1 cellular context compared by ENCODE assay signal in genomic region chr4:2441393-2442174, GRCh38.
A peak's percentile ranks its signal among the peaks of the same experiment; 100 is the strongest.
TF ChIP-seq lines count a peak whose summit lies in the region.

No MANE protein-coding gene starts in this region.

TF ChIP-seq in HEK293, 187 proteins besides CTCF, POLR2A, EP300 and RAD21 (continued from another document and continues in another):
- TF ChIP-seq, protein P1, sequence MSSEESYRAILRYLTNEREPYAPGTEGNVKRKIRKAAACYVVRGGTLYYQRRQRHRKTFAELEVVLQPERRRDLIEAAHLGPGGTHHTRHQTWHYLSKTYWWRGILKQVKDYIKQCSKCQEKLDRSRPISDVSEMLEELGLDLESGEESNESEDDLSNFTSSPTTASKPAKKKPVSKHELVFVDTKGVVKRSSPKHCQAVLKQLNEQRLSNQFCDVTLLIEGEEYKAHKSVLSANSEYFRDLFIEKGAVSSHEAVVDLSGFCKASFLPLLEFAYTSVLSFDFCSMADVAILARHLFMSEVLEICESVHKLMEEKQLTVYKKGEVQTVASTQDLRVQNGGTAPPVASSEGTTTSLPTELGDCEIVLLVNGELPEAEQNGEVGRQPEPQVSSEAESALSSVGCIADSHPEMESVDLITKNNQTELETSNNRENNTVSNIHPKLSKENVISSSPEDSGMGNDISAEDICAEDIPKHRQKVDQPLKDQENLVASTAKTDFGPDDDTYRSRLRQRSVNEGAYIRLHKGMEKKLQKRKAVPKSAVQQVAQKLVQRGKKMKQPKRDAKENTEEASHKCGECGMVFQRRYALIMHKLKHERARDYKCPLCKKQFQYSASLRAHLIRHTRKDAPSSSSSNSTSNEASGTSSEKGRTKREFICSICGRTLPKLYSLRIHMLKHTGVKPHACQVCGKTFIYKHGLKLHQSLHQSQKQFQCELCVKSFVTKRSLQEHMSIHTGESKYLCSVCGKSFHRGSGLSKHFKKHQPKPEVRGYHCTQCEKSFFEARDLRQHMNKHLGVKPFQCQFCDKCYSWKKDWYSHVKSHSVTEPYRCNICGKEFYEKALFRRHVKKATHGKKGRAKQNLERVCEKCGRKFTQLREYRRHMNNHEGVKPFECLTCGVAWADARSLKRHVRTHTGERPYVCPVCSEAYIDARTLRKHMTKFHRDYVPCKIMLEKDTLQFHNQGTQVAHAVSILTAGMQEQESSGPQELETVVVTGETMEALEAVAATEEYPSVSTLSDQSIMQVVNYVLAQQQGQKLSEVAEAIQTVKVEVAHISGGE (tag by site-specific recombination; conservative IDR thresholded peaks at IDR 0.05; ENCODE audit: low read depth): no peak
- TF ChIP-seq GLI2 (tag by site-specific recombination; IDR thresholded peaks at IDR 0.05; ENCODE audit: borderline replicate concordance, low read depth) (no peak), ZNF514 (tag by site-specific recombination; IDR thresholded peaks at IDR 0.05) (no peak), ZFP41 (tag by site-specific recombination; IDR thresholded peaks at IDR 0.05; ENCODE audit: borderline replicate concordance) (no peak), ZNF175 (tag by site-specific recombination; IDR thresholded peaks at IDR 0.05) (no peak), ZNF155 (tag by site-specific recombination; IDR thresholded peaks at IDR 0.05) (no peak), ZNF324 (tag by site-specific recombination; IDR thresholded peaks at IDR 0.05) (no peak), SCRT2 (tag by site-specific recombination; IDR thresholded peaks at IDR 0.05) (peak; percentile 95), ZNF624 (tag by site-specific recombination; IDR thresholded peaks at IDR 0.05) (no peak), ZBTB1 (tag by site-specific recombination; IDR thresholded peaks at IDR 0.05) (no peak), ZSCAN23 (tag by site-specific recombination; IDR thresholded peaks at IDR 0.05) (no peak), KLF1 (tag by site-specific recombination; IDR thresholded peaks at IDR 0.05) (peak; percentile 71), ZSCAN5A (tag by site-specific recombination; IDR thresholded peaks at IDR 0.05) (no peak), KLF10 (tag by site-specific recombination; IDR thresholded peaks at IDR 0.05) (no peak), ZNF529 (tag by site-specific recombination; IDR thresholded peaks at IDR 0.05; ENCODE audit: insufficient replicate concordance) (no peak), ZBTB10 (tag by site-specific recombination; IDR thresholded peaks at IDR 0.05) (peak; percentile 79), ZNF132 (tag by site-specific recombination; IDR thresholded peaks at IDR 0.05; ENCODE audit: borderline replicate concordance) (no peak), ZNF211 (tag by site-specific recombination; IDR thresholded peaks at IDR 0.05; ENCODE audit: low read depth) (no peak), ZSCAN4 (tag by site-specific recombination; IDR thresholded peaks at IDR 0.05) (no peak), ZNF513 (tag by site-specific recombination; IDR thresholded peaks at IDR 0.05) (no peak), ZNF549 (tag by site-specific recombination; IDR thresholded peaks at IDR 0.05) (no peak), ZNF16 (tag by site-specific recombination; IDR thresholded peaks at IDR 0.05; ENCODE audit: low read depth) (no peak), ZNF544 (tag by site-specific recombination; IDR thresholded peaks at IDR 0.05) (no peak), ZNF791 (tag by site-specific recombination; IDR thresholded peaks at IDR 0.05) (no peak), GLIS1 (tag by site-specific recombination; IDR thresholded peaks at IDR 0.05) (peak; percentile 91), ZNF843 (tag by site-specific recombination; IDR thresholded peaks at IDR 0.05) (no peak), SALL2 (tag by site-specific recombination; IDR thresholded peaks at IDR 0.05; ENCODE audit: borderline replicate concordance) (no peak), ZNF112 (tag by site-specific recombination; IDR thresholded peaks at IDR 0.05) (no peak), HOXA7 (CRISPR knock-in tag; IDR thresholded peaks at IDR 0.05; ENCODE audit: borderline replicate concordance) (no peak), ZNF473 (tag by site-specific recombination; IDR thresholded peaks at IDR 0.05) (no peak), ZNF157 (tag by site-specific recombination; IDR thresholded peaks at IDR 0.05) (no peak), ZNF518A (tag by site-specific recombination; conservative IDR thresholded peaks at IDR 0.05; ENCODE audit: low read depth) (no peak), ZNF560 (tag by site-specific recombination; IDR thresholded peaks at IDR 0.05; ENCODE audit: borderline replicate concordance) (no peak), ZNF174 (tag by site-specific recombination; IDR thresholded peaks at IDR 0.05) (no peak), ZFHX2 (tag by site-specific recombination; conservative IDR thresholded peaks at IDR 0.05) (peak; percentile 75), TCF7L2 (IDR thresholded peaks at IDR 0.05; ENCODE audit: borderline replicate concordance, low read depth, low read length) (no peak), ZBTB21 (tag by site-specific recombination; IDR thresholded peaks at IDR 0.05) (no peak), ZNF221 (tag by site-specific recombination; IDR thresholded peaks at IDR 0.05; ENCODE audit: borderline replicate concordance) (no peak), FEZF1 (tag by site-specific recombination; IDR thresholded peaks at IDR 0.05) (no peak), ZBTB6 (tag by site-specific recombination; IDR thresholded peaks at IDR 0.05) (no peak), ZNF580 (tag by site-specific recombination; IDR thresholded peaks at IDR 0.05) (no peak)
- TF ChIP-seq, protein P2, sequence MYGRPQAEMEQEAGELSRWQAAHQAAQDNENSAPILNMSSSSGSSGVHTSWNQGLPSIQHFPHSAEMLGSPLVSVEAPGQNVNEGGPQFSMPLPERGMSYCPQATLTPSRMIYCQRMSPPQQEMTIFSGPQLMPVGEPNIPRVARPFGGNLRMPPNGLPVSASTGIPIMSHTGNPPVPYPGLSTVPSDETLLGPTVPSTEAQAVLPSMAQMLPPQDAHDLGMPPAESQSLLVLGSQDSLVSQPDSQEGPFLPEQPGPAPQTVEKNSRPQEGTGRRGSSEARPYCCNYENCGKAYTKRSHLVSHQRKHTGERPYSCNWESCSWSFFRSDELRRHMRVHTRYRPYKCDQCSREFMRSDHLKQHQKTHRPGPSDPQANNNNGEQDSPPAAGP (tag by site-specific recombination; IDR thresholded peaks at IDR 0.05): peak; percentile 55; the same call in 1 of the 2 replicates
- TF ChIP-seq, protein P3, sequence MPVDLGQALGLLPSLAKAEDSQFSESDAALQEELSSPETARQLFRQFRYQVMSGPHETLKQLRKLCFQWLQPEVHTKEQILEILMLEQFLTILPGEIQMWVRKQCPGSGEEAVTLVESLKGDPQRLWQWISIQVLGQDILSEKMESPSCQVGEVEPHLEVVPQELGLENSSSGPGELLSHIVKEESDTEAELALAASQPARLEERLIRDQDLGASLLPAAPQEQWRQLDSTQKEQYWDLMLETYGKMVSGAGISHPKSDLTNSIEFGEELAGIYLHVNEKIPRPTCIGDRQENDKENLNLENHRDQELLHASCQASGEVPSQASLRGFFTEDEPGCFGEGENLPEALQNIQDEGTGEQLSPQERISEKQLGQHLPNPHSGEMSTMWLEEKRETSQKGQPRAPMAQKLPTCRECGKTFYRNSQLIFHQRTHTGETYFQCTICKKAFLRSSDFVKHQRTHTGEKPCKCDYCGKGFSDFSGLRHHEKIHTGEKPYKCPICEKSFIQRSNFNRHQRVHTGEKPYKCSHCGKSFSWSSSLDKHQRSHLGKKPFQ (tag by site-specific recombination; IDR thresholded peaks at IDR 0.05): no peak
